In the genomic region with DNA sequence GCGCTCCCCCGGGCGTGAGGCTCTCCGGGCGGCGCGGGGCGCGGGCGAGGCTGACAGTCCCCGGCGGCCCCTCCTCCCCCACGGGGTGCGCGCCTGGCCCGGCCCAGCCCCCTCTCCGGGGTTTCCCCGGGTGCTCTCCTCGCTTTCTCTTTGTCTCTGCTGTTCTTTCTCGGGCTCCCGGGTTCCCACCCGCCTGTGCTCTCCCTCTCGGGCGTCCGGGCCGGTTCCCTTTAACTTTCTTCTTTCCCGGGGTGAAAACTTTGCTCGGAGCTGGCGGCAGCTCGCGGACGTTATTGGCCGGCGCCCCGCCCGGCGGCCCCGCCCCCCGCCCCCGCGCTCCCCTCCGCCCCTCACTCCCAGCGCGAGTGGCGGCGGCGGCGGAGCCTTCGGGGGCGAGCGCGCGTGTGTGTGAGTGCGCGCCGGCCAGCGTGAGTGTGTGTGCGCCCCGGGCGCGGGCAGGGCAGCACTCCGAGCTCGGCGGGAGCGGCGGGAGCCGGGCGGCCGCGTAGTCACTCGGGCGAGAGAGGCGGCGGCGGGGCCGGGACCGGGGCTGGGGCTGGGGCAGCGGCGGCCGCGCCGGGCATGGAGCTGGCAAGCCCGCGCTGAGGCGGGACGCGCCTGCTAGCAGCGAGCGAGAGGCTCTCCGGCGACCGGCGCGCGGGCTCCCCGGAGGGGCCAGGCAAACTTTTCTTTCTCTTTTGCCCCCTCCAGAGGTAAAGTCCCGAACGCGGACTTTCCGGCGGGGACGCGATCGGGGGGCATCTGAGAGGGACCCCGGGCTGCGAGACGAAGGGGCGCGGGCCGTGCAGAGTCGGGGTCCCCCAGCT, we compare ENCODE assay signal across 8 cellular contexts.
A peak's percentile ranks its signal among the peaks of the same experiment; 100 is the strongest.
DNase-seq lines count a peak whose midpoint lies in the region; ATAC-seq lines count a peak whose summit lies in the region.

A gene (plus strand): TSS at position 353 of the 827 bp plus-strand sequence. CDS start 864 bp downstream, outside the sequence.

- ATAC-seq in GM18511 (IDR thresholded peaks at IDR 0.05; ENCODE audit: unreplicated experiment) (peak; percentile 55), HG03045 (IDR thresholded peaks at IDR 0.05; ENCODE audit: unreplicated experiment) (peak; percentile 49)

- H3K4me1 Mint-ChIP-seq in T-helper 1 cell treated with Interleukin-12 subunit alpha and Interleukin-12 subunit beta and Interleukin-4 antibody, amounts not matched to agents 30 μg/mL and 1 μg/mL, for 36 hours (ENCODE audit: low read depth): peaks cover 6% of the 10 kb centered on the region

- peaks cover 55% of the 10 kb centered on the region for H3K27me3 Mint-ChIP-seq in T-helper 1 cell treated with Interleukin-12 subunit alpha and Interleukin-12 subunit beta and Interleukin-4 antibody, amounts not matched to agents 30 μg/mL and 1 μg/mL, for 36 hours (ENCODE audit: low read depth)

- peak within 1 kb of the TSS; percentile 64 for H3K4me3 Mint-ChIP-seq in T-helper 1 cell treated with Interleukin-12 subunit alpha and Interleukin-12 subunit beta and Interleukin-4 antibody, amounts not matched to agents 30 μg/mL and 1 μg/mL, for 36 hours

- DNase-seq in T47D (ENCODE audit: low read depth in 1 of 2, low spot score in 1 of 2) (peak; percentile 71 to 75), islet precursor cell (peak; percentile 80), DMS79 treated with DMSO at 0.1 percent for 48 hours (lab: John Stamatoyannopoulos, UW) (no peak), DMS53 treated with DMSO at 0.1 percent for 48 hours (lab: John Stamatoyannopoulos, UW; ENCODE audit: unreplicated experiment) (no peak)
- peak; percentile 16 to 60 for DNase-seq in stimulated activated CD4-positive, alpha-beta T cell treated with anti-CD3 and anti-CD28 coated beads, Interleukin-15, amount 100 ng/mL, for 1 hour (ENCODE audit: low read depth in 1 of 2, low spot score in 1 of 2)

- no peaks in the 10 kb centered on the region for H3K36me3 Mint-ChIP-seq in T-helper 1 cell treated with Interleukin-12 subunit alpha and Interleukin-12 subunit beta and Interleukin-4 antibody, amounts not matched to agents 30 μg/mL and 1 μg/mL, for 36 hours (ENCODE audit: low read depth)

- in situ Hi-C loops in T47D (cut with HindIII; ENCODE audit: low pct_unique_long_range_greater_than_20kb, low sequenced_read_pairs): no loop called here

- no peak within 1 kb of the TSS for H3K27ac Mint-ChIP-seq in T-helper 1 cell treated with Interleukin-12 subunit alpha and Interleukin-12 subunit beta and Interleukin-4 antibody, amounts not matched to agents 30 μg/mL and 1 μg/mL, for 36 hours

- no peaks in the 10 kb centered on the region for H3K9me3 Mint-ChIP-seq in T-helper 1 cell treated with Interleukin-12 subunit alpha and Interleukin-12 subunit beta and Interleukin-4 antibody, amounts not matched to agents 30 μg/mL and 1 μg/mL, for 36 hours

Comparison
In these comparisons a context has a peak if more than half of its experiments do, and no peak if none do; other contexts are left out.
1. DNase-seq: peak in T47D (2 of 2), islet precursor cell (single experiment) and stimulated activated CD4-positive, alpha-beta T cell treated with anti-CD3 and anti-CD28 coated beads, Interleukin-15, amount 100 ng/mL, for 1 hour (2 of 2); none in DMS79 treated with DMSO at 0.1 percent for 48 hours (single experiment) and DMS53 treated with DMSO at 0.1 percent for 48 hours (single experiment).